Comparison of ENCODE assay signal across 10 cellular contexts in the genomic region with DNA sequence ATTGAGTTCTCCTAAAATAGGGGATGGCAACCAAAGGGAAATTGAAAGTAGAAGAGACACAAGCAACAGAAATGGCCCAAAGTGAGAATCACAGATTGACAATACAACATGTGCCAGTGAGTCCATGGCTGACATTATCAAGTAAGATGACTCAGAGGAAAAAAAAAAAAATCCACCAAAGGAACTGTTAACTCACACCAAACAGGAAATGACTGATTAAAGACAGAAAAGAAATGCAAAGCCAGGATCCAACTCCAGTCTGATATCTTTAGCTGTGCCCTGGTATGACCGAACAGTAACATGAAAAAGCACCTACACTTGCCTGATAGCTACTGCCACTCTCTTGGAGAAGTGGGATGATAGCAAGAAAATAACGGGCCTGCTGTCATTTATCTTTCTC.
DNase-seq lines count a peak whose midpoint lies in the region; ATAC-seq and TF ChIP-seq lines count a peak whose summit lies in the region.
"Had no signal": no experiment of that assay in that cellular context is flagged by ENCODE, and none has a peak within 500 bp of the region (broad histone marks: within the 10 kb centered on the region; RNA-seq: fewer than 3 reads in every experiment).

No MANE protein-coding gene starts in this region.

- no peak overlapping the region for H3K18ac ChIP-seq in mesendoderm (ENCODE audit: low read length)

- no peaks in the 10 kb centered on the region for H3K36me3 Mint-ChIP-seq in activated CD8-positive, alpha-beta T cell treated with anti-CD3 and anti-CD28 coated beads for 36 hours (ENCODE audit: low read depth)
- H3K36me3 Mint-ChIP-seq in CD14-positive monocyte = no peaks in the 10 kb centered on the region

- intact Hi-C loops in activated CD8-positive, alpha-beta T cell treated with anti-CD3 and anti-CD28 coated beads for 36 hours (cut with micrococcal nuclease) = no loop called here
- intact Hi-C loops in CD14-positive monocyte (cut with micrococcal nuclease) = no loop called here

- H3K4me3 ChIP-seq in choroid plexus epithelial cell (ENCODE audit: low read depth, low read length) (no peak overlapping the region), mesendoderm (ENCODE audit: low read length) (no peak overlapping the region)
- H3K4me3 ChIP-seq: thyroid gland had no signal

- H3K27me3 ChIP-seq in mesendoderm (ENCODE audit: insufficient read depth, low read length, poor library complexity) = no peaks in the 10 kb centered on the region
- H3K27me3 ChIP-seq: thyroid gland had no signal

- H3K4me3 Mint-ChIP-seq in activated CD8-positive, alpha-beta T cell treated with anti-CD3 and anti-CD28 coated beads for 36 hours = no peak overlapping the region
- H3K4me3 Mint-ChIP-seq in CD14-positive monocyte = no peak overlapping the region

- peak; percentile 72 for DNase-seq in Daoy (ENCODE audit: low read depth)
- DNase-seq in NCI-H2171 treated with DMSO at 0.1 percent for 48 hours (lab: John Stamatoyannopoulos, UW) = peak; percentile 75
- DNase-seq in choroid plexus epithelial cell (ENCODE audit: low read depth) = peak; percentile 65
- peak; percentile 16 for DNase-seq in mesendoderm
- no peak for DNase-seq in HuH-7 (ENCODE audit: low spot score)
- DNase-seq in activated CD8-positive, alpha-beta T cell treated with anti-CD3 and anti-CD28 coated beads for 36 hours = no peak
- DNase-seq in CD14-positive monocyte (ENCODE audit: low spot score) = no peak
- DNase-seq in GDM1 (lab: John Stamatoyannopoulos, UW) = no peak
- DNase-seq: cerebellar nuclear complex, thyroid gland had no signal

- H4K5ac ChIP-seq in mesendoderm (ENCODE audit: low read length) = no peak overlapping the region

- H3K9me3 Mint-ChIP-seq in activated CD8-positive, alpha-beta T cell treated with anti-CD3 and anti-CD28 coated beads for 36 hours = no peaks in the 10 kb centered on the region
- peaks cover 0 to 3% (median 0%) of the 10 kb centered on the region in 7 donors for H3K9me3 Mint-ChIP-seq in CD14-positive monocyte

- no peak overlapping the region for H3K23ac ChIP-seq in mesendoderm (ENCODE audit: low read length)

- POLR2A ChIA-PET in activated CD8-positive, alpha-beta T cell treated with anti-CD3 and anti-CD28 coated beads for 36 hours (lab: Charles Lee) = no interaction called here

- no CpG with 5 or more reads among the region's 2 CpGs for WGBS in mesendoderm (ENCODE audit: extremely low coverage, insufficient coverage, low lambda C conversion rate)

- H3K27me3 Mint-ChIP-seq in activated CD8-positive, alpha-beta T cell treated with anti-CD3 and anti-CD28 coated beads for 36 hours = no peaks in the 10 kb centered on the region
- no peaks in the 10 kb centered on the region for H3K27me3 Mint-ChIP-seq in CD14-positive monocyte (ENCODE audit: low read depth in 3 of 3)

- H3K4ac ChIP-seq in mesendoderm (ENCODE audit: low read depth, low read length) = no peak overlapping the region

- no peak overlapping the region for H2BK5ac ChIP-seq in mesendoderm (ENCODE audit: low read length)

- no peaks in the 10 kb centered on the region for H3K79me2 ChIP-seq in mesendoderm (ENCODE audit: control insufficient read depth, insufficient read depth, low read length)

- H3K36me3 ChIP-seq in mesendoderm (ENCODE audit: control insufficient read depth, insufficient read depth, low read length) = no peaks in the 10 kb centered on the region
- H3K36me3 ChIP-seq: thyroid gland had no signal

- no peaks in the 10 kb centered on the region for H3K4me1 ChIP-seq in mesendoderm (ENCODE audit: control insufficient read depth, low read depth, low read length)
- H3K4me1 ChIP-seq: thyroid gland had no signal

- CTCF ChIA-PET in activated CD8-positive, alpha-beta T cell treated with anti-CD3 and anti-CD28 coated beads for 36 hours (lab: Charles Lee) = no interaction called here

- no peak overlapping the region for H3K27ac Mint-ChIP-seq in activated CD8-positive, alpha-beta T cell treated with anti-CD3 and anti-CD28 coated beads for 36 hours
- no peak overlapping the region for H3K27ac Mint-ChIP-seq in CD14-positive monocyte

- H3K56ac ChIP-seq in mesendoderm (ENCODE audit: low read length) = no peak overlapping the region

- H3K4me2 ChIP-seq in mesendoderm (ENCODE audit: low read length) = no peak overlapping the region

- ATAC-seq in activated CD8-positive, alpha-beta T cell treated with anti-CD3 and anti-CD28 coated beads for 36 hours = no peak

- no peaks in the 10 kb centered on the region for H3K4me1 Mint-ChIP-seq in activated CD8-positive, alpha-beta T cell treated with anti-CD3 and anti-CD28 coated beads for 36 hours (ENCODE audit: low read depth)
- H3K4me1 Mint-ChIP-seq in CD14-positive monocyte = no peaks in the 10 kb centered on the region

- H3K79me1 ChIP-seq in mesendoderm (ENCODE audit: low read length) = no peaks in the 10 kb centered on the region

- no peak overlapping the region for H2BK15ac ChIP-seq in mesendoderm (replicated peaks; ENCODE audit: low read depth)

- TF ChIP-seq CTCF in choroid plexus epithelial cell (conservative IDR thresholded peaks at IDR 0.05; ENCODE audit: low read depth, low read length) = no peak
- no peak for TF ChIP-seq CTCF in activated CD8-positive, alpha-beta T cell treated with anti-CD3 and anti-CD28 coated beads for 36 hours (IDR thresholded peaks at IDR 0.05)
- TF ChIP-seq CTCF in CD14-positive monocyte (IDR thresholded peaks at IDR 0.05) = no peak

- H4K8ac ChIP-seq in mesendoderm (ENCODE audit: low read depth, low read length) = no peak overlapping the region

- no peak overlapping the region for H3K9ac ChIP-seq in mesendoderm (ENCODE audit: low read length)

- no peak overlapping the region for H2AK5ac ChIP-seq in mesendoderm (ENCODE audit: low read length)

- H2BK120ac ChIP-seq in mesendoderm (ENCODE audit: low read depth, low read length) = no peak overlapping the region

- H3K27ac ChIP-seq in mesendoderm (ENCODE audit: low read depth, low read length) = no peak overlapping the region
- H3K27ac ChIP-seq: thyroid gland had no signal

Comparison
In these comparisons a context has a peak if more than half of its experiments do, and no peak if none do; other contexts are left out.
1. DNase-seq: peak in Daoy (single experiment), NCI-H2171 treated with DMSO at 0.1 percent for 48 hours (single experiment), choroid plexus epithelial cell (single experiment) and mesendoderm (single experiment); none in HuH-7 (single experiment), activated CD8-positive, alpha-beta T cell treated with anti-CD3 and anti-CD28 coated beads for 36 hours (single experiment), CD14-positive monocyte (single experiment) and GDM1 (single experiment).